Comparison of ENCODE assay signal across 9 cellular contexts in genomic region chr1:171141336-171142051, GRCh38. TPM values are rescaled to one million over a fixed set of nuclear protein-coding genes. Genes with fewer than 3 reads are reported as not detected.
DNase-seq lines count a peak whose midpoint lies in the region; ATAC-seq and TF ChIP-seq lines count a peak whose summit lies in the region.
"Had no signal": no experiment of that assay in that cellular context is flagged by ENCODE, and none has a peak within 500 bp of the region (broad histone marks: within the 10 kb centered on the region; RNA-seq: fewer than 3 reads in every experiment).

No MANE protein-coding gene starts in this region.

- no peak for ATAC-seq in GM21717 (IDR thresholded peaks at IDR 0.05; ENCODE audit: unreplicated experiment)

- H3K27ac ChIP-seq in left ventricle myocardium inferior (replicated peaks) = peak overlapping the region; percentile 94

- H3K9me3 ChIP-seq in left ventricle myocardium inferior (replicated peaks) = no peaks in the 10 kb centered on the region

- DNase-seq in EH (ENCODE audit: low read depth) = peak; percentile 99
- DNase-seq in amniotic stem cell (lab: John Stamatoyannopoulos, UW) = peak; percentile 63
- peak; percentile 45 for DNase-seq in left ventricle myocardium inferior
- DNase-seq in pulmonary artery endothelial cell (ENCODE audit: low read depth, low spot score) = peak; percentile 57
- no peak for DNase-seq in ecto neural progenitor cell (ENCODE audit: low spot score)
- no peak for DNase-seq in SKM-1 (lab: John Stamatoyannopoulos, UW; ENCODE audit: unreplicated experiment)
- DNase-seq in GF-D8 (lab: John Stamatoyannopoulos, UW) = no peak
- DNase-seq: activated CD4-positive, alpha-beta T cell treated with anti-CD3 and anti-CD28 coated beads for 48 hours had no signal

- no peaks in the 10 kb centered on the region for H3K27me3 ChIP-seq in left ventricle myocardium inferior (ENCODE audit: low read depth)

- peaks cover 70% of the 10 kb centered on the region for H3K4me1 ChIP-seq in left ventricle myocardium inferior

- no peak for TF ChIP-seq CTCF in left ventricle myocardium inferior (IDR thresholded peaks at IDR 0.05; ENCODE audit: borderline replicate concordance)

- H3K36me3 ChIP-seq in left ventricle myocardium inferior = no peaks in the 10 kb centered on the region

- peak overlapping the region; percentile 20 for H3K4me3 ChIP-seq in left ventricle myocardium inferior

- intact Hi-C loops in left ventricle myocardium inferior (cut with micrococcal nuclease) = no loop called here

RNA-seq across cellular contexts. Expression of gene FMO2, which starts 43.6 kb away (rescaled TPM):
- 49.7 TPM for total RNA-seq in left ventricle myocardium inferior
- under 0.01 and 8.0 TPM in 2 replicates for total RNA-seq in pulmonary artery endothelial cell

RNA-seq across cellular contexts. Expression of gene FMO3, which starts 50.8 kb away (rescaled TPM):
- 1.3 TPM for total RNA-seq in left ventricle myocardium inferior
- total RNA-seq in pulmonary artery endothelial cell = 0.28 TPM in 1 of 2 replicates, not detected in the other

Comparison
In these comparisons a context has a peak if more than half of its experiments do, and no peak if none do; other contexts are left out.
1. DNase-seq: peak in EH (single experiment), amniotic stem cell (single experiment), left ventricle myocardium inferior (single experiment) and pulmonary artery endothelial cell (single experiment); none in ecto neural progenitor cell (single experiment), SKM-1 (single experiment) and GF-D8 (single experiment).